Comparison of ENCODE assay signal across 21 cellular contexts in genomic region chr7:130024390-130024789, GRCh38. TPM values are rescaled to one million over a fixed set of nuclear protein-coding genes. Genes with fewer than 3 reads are reported as not detected.
DNase-seq lines count a peak whose midpoint lies in the region; ATAC-seq and TF ChIP-seq lines count a peak whose summit lies in the region.
"Had no signal": no experiment of that assay in that cellular context is flagged by ENCODE, and none has a peak within 500 bp of the region (broad histone marks: within the 10 kb centered on the region; RNA-seq: fewer than 3 reads in every experiment).

No MANE protein-coding gene starts in this region.

- peaks cover 32 to 45% of the 10 kb centered on the region in 2 experiments for H3K36me3 ChIP-seq in trophoblast cell (ENCODE audit: control insufficient read depth in 1 of 2, insufficient read depth in 2 of 2, low read length in 2 of 2)

- no peak for ATAC-seq in stimulated activated effector memory CD8-positive, alpha-beta T cell treated with anti-CD3 and anti-CD28 coated beads, Interleukin-12 subunit alpha, Interleukin-12 subunit beta, amount 100 ng/mL, for 72 hours
- no peak for ATAC-seq in GM18511 (IDR thresholded peaks at IDR 0.05; ENCODE audit: unreplicated experiment)
- ATAC-seq: CD8-positive, alpha-beta T cell had no signal

- no CpG with 5 or more reads among the region's 5 CpGs for WGBS in trophoblast cell (ENCODE audit: extremely low coverage, insufficient coverage, insufficient read length)

- no peak overlapping the region for H3K14ac ChIP-seq in trophoblast cell (ENCODE audit: low read length)

- H3K9ac ChIP-seq in trophoblast cell (ENCODE audit: low read length) = no peak overlapping the region
- H3K9ac ChIP-seq: BLaER1 had no signal

- H3K4me3 ChIP-seq in cardiac fibroblast (replicated peaks in 1 of 2; ENCODE audit: low read depth in 2 of 2, low read length in 2 of 2) = no peak overlapping the region
- no peak overlapping the region for H3K4me3 ChIP-seq in trophoblast cell (ENCODE audit: low read depth, low read length)
- H3K4me3 ChIP-seq: BLaER1 had no signal

- no peak for TF ChIP-seq CTCF in cardiac fibroblast (IDR thresholded peaks at IDR 0.05; ENCODE audit: low read depth, low read length)

- peaks cover 100% of the 10 kb centered on the region for H3K36me3 Mint-ChIP-seq in stimulated activated effector memory CD8-positive, alpha-beta T cell treated with anti-CD3 and anti-CD28 coated beads, Interleukin-12 subunit alpha, Interleukin-12 subunit beta, amount 100 ng/mL, for 72 hours

- H3K9me3 Mint-ChIP-seq in stimulated activated effector memory CD8-positive, alpha-beta T cell treated with anti-CD3 and anti-CD28 coated beads, Interleukin-12 subunit alpha, Interleukin-12 subunit beta, amount 100 ng/mL, for 72 hours = no peaks in the 10 kb centered on the region
- H3K9me3 Mint-ChIP-seq: CD8-positive, alpha-beta T cell had no signal

- no peak overlapping the region for H3K23ac ChIP-seq in trophoblast cell (ENCODE audit: low read length)

- H3K27ac Mint-ChIP-seq in stimulated activated effector memory CD8-positive, alpha-beta T cell treated with anti-CD3 and anti-CD28 coated beads, Interleukin-12 subunit alpha, Interleukin-12 subunit beta, amount 100 ng/mL, for 72 hours = no peak overlapping the region
- H3K27ac Mint-ChIP-seq: CD8-positive, alpha-beta T cell had no signal

- H3K79me2 ChIP-seq in trophoblast cell (ENCODE audit: control insufficient read depth, insufficient read depth, low read length, poor library complexity) = no peaks in the 10 kb centered on the region

- no peaks in the 10 kb centered on the region for H3K9me3 ChIP-seq in trophoblast cell (ENCODE audit: insufficient read depth, low read depth, low read length)
- H3K9me3 ChIP-seq: BLaER1, SK-N-SH had no signal

- no peak overlapping the region for H4K91ac ChIP-seq in trophoblast cell (ENCODE audit: low read depth, low read length)

- H2AFZ ChIP-seq in trophoblast cell (ENCODE audit: insufficient read depth, low read length, poor library complexity) = no peak overlapping the region

- H3K4me3 Mint-ChIP-seq in stimulated activated effector memory CD8-positive, alpha-beta T cell treated with anti-CD3 and anti-CD28 coated beads, Interleukin-12 subunit alpha, Interleukin-12 subunit beta, amount 100 ng/mL, for 72 hours = no peak overlapping the region
- H3K4me3 Mint-ChIP-seq: CD8-positive, alpha-beta T cell had no signal

- H4K12ac ChIP-seq in trophoblast cell (ENCODE audit: low read depth, low read length) = no peak overlapping the region

- H2BK120ac ChIP-seq in trophoblast cell (ENCODE audit: insufficient read depth, low read length, poor library complexity) = no peak overlapping the region

- no peak overlapping the region for H2AK5ac ChIP-seq in trophoblast cell (ENCODE audit: low read length)

- no peak overlapping the region for H2BK5ac ChIP-seq in trophoblast cell (ENCODE audit: low read depth, low read length, poor library complexity)

- no peak overlapping the region for H3K4ac ChIP-seq in trophoblast cell (ENCODE audit: low read depth, low read length)

- no peaks in the 10 kb centered on the region for H3K27me3 ChIP-seq in trophoblast cell (ENCODE audit: insufficient read depth, low read length)
- H3K27me3 ChIP-seq: BLaER1 had no signal

- H3K27ac ChIP-seq in trophoblast cell (ENCODE audit: low read depth, low read length) = no peak overlapping the region
- H3K27ac ChIP-seq: BLaER1 had no signal

- no peak overlapping the region for H4K8ac ChIP-seq in trophoblast cell (ENCODE audit: low read depth, low read length)

- H3K4me1 ChIP-seq in trophoblast cell (ENCODE audit: control insufficient read depth in 1 of 2, insufficient read depth in 2 of 2, low read length in 2 of 2) = peaks cover 0 to 3% of the 10 kb centered on the region in 2 experiments

- H3K18ac ChIP-seq in trophoblast cell (ENCODE audit: low read length) = no peak overlapping the region

- DNase-seq in EH (ENCODE audit: low read depth) = peak; percentile 70
- DNase-seq in RKO (ENCODE audit: low spot score) = peak; percentile 32
- peak; percentile 11 to 49 for DNase-seq in cardiac fibroblast (ENCODE audit: low read depth in 2 of 2)
- DNase-seq in trophoblast cell = peak; percentile 75 to 93
- DNase-seq in stimulated activated effector memory CD8-positive, alpha-beta T cell treated with anti-CD3 and anti-CD28 coated beads, Interleukin-12 subunit alpha, Interleukin-12 subunit beta, amount 100 ng/mL, for 72 hours (ENCODE audit: low spot score in 2 of 2) = no peak
- no peak for DNase-seq in DMS 273 treated with DMSO at 0.1 percent for 48 hours (lab: John Stamatoyannopoulos, UW)
- DNase-seq: Calu3; CD8-positive, alpha-beta T cell; GF-D8; H7; MM.1S; NCI-H1092; NCI-H1436; NCI-H187 treated with DMSO at 0.1 percent for 48 hours; NCI-H2107; NCI-H510A; NCI-H748 treated with DMSO at 0.1 percent for 48 hours; SIG-M5; SK-N-SH had no signal

- no peak overlapping the region for H2BK12ac ChIP-seq in trophoblast cell (ENCODE audit: low read length)

- no peak overlapping the region for H3K4me2 ChIP-seq in trophoblast cell (ENCODE audit: low read length)
- H3K4me2 ChIP-seq: BLaER1, SK-N-SH had no signal

- H3K79me1 ChIP-seq in trophoblast cell (ENCODE audit: low read length) = no peaks in the 10 kb centered on the region

- no peaks in the 10 kb centered on the region for H3K4me1 Mint-ChIP-seq in stimulated activated effector memory CD8-positive, alpha-beta T cell treated with anti-CD3 and anti-CD28 coated beads, Interleukin-12 subunit alpha, Interleukin-12 subunit beta, amount 100 ng/mL, for 72 hours

RNA-seq across cellular contexts. Expression of gene ZC3HC1, which starts 26.8 kb away (rescaled TPM):
- polyA plus RNA-seq in trophoblast cell (2013) = 11.6 and 11.8 TPM in 2 replicates

RNA-seq across cellular contexts. Expression of gene KLHDC10, which starts 45.9 kb away (rescaled TPM):
- 13.4 and 14.8 TPM in 2 replicates for polyA plus RNA-seq in trophoblast cell (2013)

Comparison
In these comparisons a context has a peak if more than half of its experiments do, and no peak if none do; other contexts are left out.
1. DNase-seq: peak in EH (single experiment), RKO (single experiment), cardiac fibroblast (2 of 2) and trophoblast cell (2 of 2); none in stimulated activated effector memory CD8-positive, alpha-beta T cell treated with anti-CD3 and anti-CD28 coated beads, Interleukin-12 subunit alpha, Interleukin-12 subunit beta, amount 100 ng/mL, for 72 hours (0 of 2) and DMS 273 treated with DMSO at 0.1 percent for 48 hours (single experiment).